31 cellular contexts compared by ENCODE assay signal in the genomic region with DNA sequence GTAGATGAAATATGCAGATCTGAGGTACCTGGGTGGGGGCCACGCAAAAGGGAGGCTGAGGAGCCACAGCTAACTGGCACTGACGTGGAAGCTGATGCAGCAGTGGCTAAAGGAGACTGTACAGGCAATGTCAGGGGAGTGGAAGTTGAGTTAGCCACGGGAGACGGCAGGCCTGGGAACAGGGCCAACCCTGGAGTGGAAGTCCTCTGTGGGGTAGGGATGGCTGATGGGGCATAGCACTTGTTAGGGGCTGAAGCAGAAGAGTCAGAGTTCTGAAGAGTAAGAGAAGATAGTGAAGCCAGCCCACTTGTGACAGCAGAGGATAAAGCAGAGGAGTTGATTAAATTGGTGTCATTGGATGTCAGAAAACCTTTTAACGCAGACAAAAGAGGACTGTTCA. TPM values are rescaled to one million over a fixed set of nuclear protein-coding genes. Genes with fewer than 3 reads are reported as not detected.
"Had no signal": no experiment of that assay in that cellular context is flagged by ENCODE, and none has a peak within 500 bp of the region (broad histone marks: within the 10 kb centered on the region; RNA-seq: fewer than 3 reads in every experiment).

No MANE protein-coding gene starts in this region.

- H3K4me1 Mint-ChIP-seq: neural crest cell had no signal

- H3K27me3 Mint-ChIP-seq: naive thymus-derived CD8-positive, alpha-beta T cell had no signal

- H3K9me3 ChIP-seq: esophagus squamous epithelium, heart right ventricle, left ventricle myocardium inferior, lower lobe of right lung, neutrophil, pancreas, thoracic aorta, tibial nerve, upper lobe of left lung had no signal

- ATAC-seq: heart right ventricle; left colon; naive thymus-derived CD8-positive, alpha-beta T cell; pancreas; sciatic nerve had no signal

- H3K27me3 ChIP-seq: esophagus squamous epithelium, heart right ventricle, neutrophil, pancreas, tibial nerve, upper lobe of left lung had no signal

- H3K27ac ChIP-seq: coronary artery, esophagus squamous epithelium, heart right ventricle, left ventricle myocardium inferior, lower lobe of right lung, neutrophil, pancreas, thoracic aorta, tibial nerve, upper lobe of left lung had no signal

- H3K4me1 ChIP-seq: esophagus squamous epithelium, heart right ventricle, left ventricle myocardium inferior, lower lobe of right lung, pancreas, upper lobe of left lung had no signal

- H3K4me3 ChIP-seq: coronary artery, esophagus squamous epithelium, heart right ventricle, left ventricle myocardium inferior, lower lobe of right lung, pancreas, smooth muscle cell, thoracic aorta, tibial nerve, upper lobe of left lung had no signal

- H3K9me3 Mint-ChIP-seq: naive thymus-derived CD8-positive, alpha-beta T cell had no signal

- H3K4me3 Mint-ChIP-seq: naive thymus-derived CD8-positive, alpha-beta T cell; neural crest cell had no signal

- DNase-seq: dermis blood vessel endothelial cell; effector memory CD4-positive, alpha-beta T cell; erythroblast; esophagus squamous epithelium; foreskin melanocyte; glutamatergic neuron; heart right ventricle; hippocampal formation; left colon; left ventricle myocardium inferior; lower lobe of right lung; naive thymus-derived CD8-positive, alpha-beta T cell; pancreas; stimulated activated CD4-positive, alpha-beta T cell treated with anti-CD3 and anti-CD28 coated beads, Interleukin-12 subunit alpha, Interleukin-12 subunit beta, amount 100 ng/mL, for 4 hours; stimulated activated CD4-positive, alpha-beta T cell treated with anti-CD3 and anti-CD28 coated beads, Interleukin-1b, Interleukin-23, amount 100 ng/mL, for 48 hours; stimulated activated CD4-positive, alpha-beta T cell treated with anti-CD3 and anti-CD28 coated beads, Interleukin-4, amount 100 ng/mL, for 1 hour; stimulated activated CD8-positive, alpha-beta memory T cell treated with anti-CD3 and anti-CD28 coated beads, Interleukin-4, amount 100 ng/mL, for 48 hours; stimulated activated naive CD4-positive, alpha-beta T cell treated with Interleukin-2 at 50 U/mL for 16 hours; upper lobe of left lung had no signal

RNA-seq across cellular contexts. Expression of gene STOML3, which starts 22.8 kb away (rescaled TPM):
- total RNA-seq: dermis blood vessel endothelial cell; esophagus squamous epithelium; heart right ventricle; kidney epithelial cell; left ventricle myocardium inferior; mesenteric fat pad; myocyte; naive thymus-derived CD8-positive, alpha-beta T cell; neural crest cell; omental fat pad; pancreas; posterior vena cava; sciatic nerve; smooth muscle cell; thoracic aorta; tibial nerve had no signal
